In the genomic region with DNA sequence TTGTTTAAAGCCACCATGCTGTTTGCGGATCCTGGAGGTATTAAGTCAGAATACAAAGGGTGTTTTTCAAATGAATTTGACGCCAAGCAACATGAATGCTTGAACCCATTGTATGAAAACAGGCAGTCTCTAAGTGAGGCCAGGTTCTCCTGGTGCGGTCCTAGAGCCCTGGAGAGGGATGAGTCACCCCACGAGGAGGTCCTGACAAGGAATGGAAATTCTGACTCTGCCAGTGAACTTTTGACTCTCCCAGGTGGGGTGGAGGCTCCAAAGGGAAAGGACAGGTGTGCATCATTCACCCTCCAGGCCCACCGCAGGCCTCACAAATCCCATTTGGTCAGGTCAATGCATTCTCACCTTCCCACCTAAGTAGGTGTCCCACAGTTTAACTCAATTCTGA, we compare ENCODE assay signal across 8 cellular contexts. TPM values are rescaled to one million over a fixed set of nuclear protein-coding genes. Genes with fewer than 3 reads are reported as not detected.
A peak's percentile ranks its signal among the peaks of the same experiment; 100 is the strongest.
DNase-seq lines count a peak whose midpoint lies in the region; ATAC-seq and TF ChIP-seq lines count a peak whose summit lies in the region.

No MANE protein-coding gene starts in this region.

- TF ChIP-seq CTCF in lower lobe of right lung (IDR thresholded peaks at IDR 0.05): no peak

- intact Hi-C loops in lower lobe of right lung (cut with DNase I): no loop called here

- peak overlapping the region; percentile 41 for H3K4me3 ChIP-seq in lower lobe of right lung

- H3K27me3 ChIP-seq in lower lobe of right lung (ENCODE audit: low read depth): no peaks in the 10 kb centered on the region

- DNase-seq in stimulated activated CD4-positive, alpha-beta T cell treated with anti-CD3 and anti-CD28 coated beads, Interleukin-12 subunit alpha, Interleukin-12 subunit beta, amount 100 ng/mL, for 48 hours (ENCODE audit: low read depth in 2 of 3, low spot score in 1 of 3): peak in 2 of 3 donors; percentile 32 to 34
- no peak for DNase-seq in stimulated activated CD4-positive, alpha-beta T cell treated with anti-CD3 and anti-CD28 coated beads, Interleukin-12 subunit alpha, Interleukin-12 subunit beta, amount 100 ng/mL, for 4 hours
- DNase-seq in amniotic epithelial cell (ENCODE audit: low read depth) (peak; percentile 26), lower lobe of right lung (no peak), GDM1 (lab: John Stamatoyannopoulos, UW) (no peak), globus pallidus (ENCODE audit: low spot score) (no peak), NCI-H748 (lab: John Stamatoyannopoulos, UW; ENCODE audit: unreplicated experiment) (no peak)

- H3K4me1 ChIP-seq in lower lobe of right lung: no peaks in the 10 kb centered on the region

- no peaks in the 10 kb centered on the region for H3K9me3 ChIP-seq in lower lobe of right lung

- H3K36me3 ChIP-seq in lower lobe of right lung: no peaks in the 10 kb centered on the region

- ATAC-seq in lower lobe of right lung: peak; percentile 68 to 73
- ATAC-seq in HG03135 (IDR thresholded peaks at IDR 0.05; ENCODE audit: unreplicated experiment): no peak

- H3K27ac ChIP-seq in lower lobe of right lung: no peak overlapping the region

RNA-seq across cellular contexts. Expression of gene TRIM2, which starts 1.5 kb away (rescaled TPM):
- 32.6 TPM for total RNA-seq in lower lobe of right lung

Comparison
In these comparisons a context has a peak if more than half of its experiments do, and no peak if none do; other contexts are left out.
1. DNase-seq: peak in stimulated activated CD4-positive, alpha-beta T cell treated with anti-CD3 and anti-CD28 coated beads, Interleukin-12 subunit alpha, Interleukin-12 subunit beta, amount 100 ng/mL, for 48 hours (2 of 3) and amniotic epithelial cell (single experiment); none in stimulated activated CD4-positive, alpha-beta T cell treated with anti-CD3 and anti-CD28 coated beads, Interleukin-12 subunit alpha, Interleukin-12 subunit beta, amount 100 ng/mL, for 4 hours (single experiment), lower lobe of right lung (single experiment), GDM1 (single experiment), globus pallidus (single experiment) and NCI-H748 (single experiment).